Comparison of ENCODE assay signal across 21 cellular contexts in genomic region chr5:9681706-9682105, GRCh38. TPM values are rescaled to one million over a fixed set of nuclear protein-coding genes. Genes with fewer than 3 reads are reported as not detected.
"Had no signal": no experiment of that assay in that cellular context is flagged by ENCODE, and none has a peak within 500 bp of the region (broad histone marks: within the 10 kb centered on the region; RNA-seq: fewer than 3 reads in every experiment).

No MANE protein-coding gene starts in this region.

- DNase-seq: dermis blood vessel endothelial cell; heart left ventricle; hippocampal formation; left colon; mesendoderm; naive B cell; occipital lobe; pancreas; right cardiac atrium; stimulated activated CD4-positive, alpha-beta T cell treated with anti-CD3 and anti-CD28 coated beads, Interleukin-4, amount 100 ng/mL, for 1 hour; stimulated activated CD8-positive, alpha-beta memory T cell treated with anti-CD3 and anti-CD28 coated beads, Interleukin-4, amount 100 ng/mL, for 48 hours; stimulated activated naive CD8-positive, alpha-beta T cell treated with anti-CD3 and anti-CD28 coated beads, Interleukin-15, Interleukin-2, amounts not matched to agents 100 U/mL and 50 U/mL, for 24 hours; thyroid gland had no signal

- ATAC-seq: heart left ventricle; left colon; pancreas; right cardiac atrium; stimulated activated effector memory CD8-positive, alpha-beta T cell treated with anti-CD3 and anti-CD28 coated beads, Interleukin-12 subunit alpha, Interleukin-12 subunit beta, amount 100 ng/mL, for 72 hours; stimulated activated naive CD8-positive, alpha-beta T cell treated with anti-CD3 and anti-CD28 coated beads, Interleukin-15, Interleukin-2, amounts not matched to agents 100 U/mL and 50 U/mL, for 24 hours had no signal

RNA-seq across cellular contexts. Expression of gene TAS2R1, which starts 51.6 kb away (rescaled TPM):
- total RNA-seq: dermis blood vessel endothelial cell, frontal cortex, glomerular endothelial cell, heart left ventricle, kidney epithelial cell, left colon, liver, lung microvascular endothelial cell, pancreas, right cardiac atrium, smooth muscle cell, suprapubic skin had no signal
